Comparison of ENCODE assay signal across 9 cellular contexts in genomic region chr10:117543245-117543998, GRCh38. TPM values are rescaled to one million over a fixed set of nuclear protein-coding genes. Genes with fewer than 3 reads are reported as not detected.
A peak's percentile ranks its signal among the peaks of the same experiment; 100 is the strongest.
DNase-seq lines count a peak whose midpoint lies in the region; TF ChIP-seq lines count a peak whose summit lies in the region.
"Had no signal": no experiment of that assay in that cellular context is flagged by ENCODE, and none has a peak within 500 bp of the region (broad histone marks: within the 10 kb centered on the region; RNA-seq: fewer than 3 reads in every experiment).

No MANE protein-coding gene starts in this region.

- peak overlapping the region; percentile 86 to 99 (median 94) for H3K4me3 Mint-ChIP-seq in nephron

- H3K4me1 ChIP-seq in HUES64 (ENCODE audit: insufficient read depth, low read length), result peaks cover 24% of the 10 kb centered on the region

- POLR2A ChIA-PET in AG04449 (lab: Yijun Ruan, JAX), result interaction anchor here (0.7 to 1.7 kb wide), 2 partner anchors 81 to 101 kb away, joined by 3 to 4 read pairs; no protein-coding TSS in a partner anchor

- H3K4me3 ChIP-seq in AG04449 (ENCODE audit: low read depth, low read length) (peak overlapping the region; percentile 94), HUES64 (ENCODE audit: low read length) (peak overlapping the region; percentile 48)

- peaks cover 98% of the 10 kb centered on the region for H3K27me3 Mint-ChIP-seq in nephron (ENCODE audit: low read depth)

- peaks cover 100% of the 10 kb centered on the region for H3K27me3 ChIP-seq in HUES64 (ENCODE audit: insufficient read depth, low read length)

- H3K36me3 ChIP-seq in HUES64 (ENCODE audit: insufficient read depth, low read length), result no peaks in the 10 kb centered on the region

- no peaks in the 10 kb centered on the region for H3K9me3 ChIP-seq in HUES64 (ENCODE audit: insufficient read depth, low read depth, low read length)

- DNase-seq in AG04449 (ENCODE audit: low read depth, low spot score) (no peak), ecto neural progenitor cell (ENCODE audit: low spot score) (peak; percentile 85), amniotic stem cell (lab: John Stamatoyannopoulos, UW) (no peak), epidermal melanocyte (ENCODE audit: insufficient read length, low spot score) (no peak), NOMO-1 treated with DMSO at 0.1 percent for 48 hours (lab: John Stamatoyannopoulos, UW; ENCODE audit: unreplicated experiment) (no peak), SIG-M5 (lab: John Stamatoyannopoulos, UW) (no peak)
- DNase-seq: stimulated activated CD4-positive, alpha-beta T cell treated with anti-CD3 and anti-CD28 coated beads, Interleukin-4, amount 100 ng/mL, for 4 hours had no signal

- H3K9me3 Mint-ChIP-seq in nephron, result peaks cover 5% of the 10 kb centered on the region

- 0 out of 2 replicates have a peak overlapping the region, but pooled peaks have one; percentile 15 for H3K9ac ChIP-seq in HUES64 (ENCODE audit: low read depth, low read length)

- H3K4me1 Mint-ChIP-seq in nephron, result peaks cover 42% of the 10 kb centered on the region

- H3K27ac ChIP-seq in HUES64 (ENCODE audit: low read depth, low read length), result no peak overlapping the region

- peak; percentile 26 for TF ChIP-seq CTCF in AG04449 (IDR thresholded peaks at IDR 0.05; ENCODE audit: insufficient read depth, low read length, missing control alignments)
- peak in 1 of 3 experiments; percentile 14 for TF ChIP-seq CTCF in nephron (IDR thresholded peaks at IDR 0.05; ENCODE audit: unreplicated experiment in 3 of 3)

- peak overlapping the region; percentile 99 for H3K27ac Mint-ChIP-seq in nephron

- CTCF ChIA-PET in AG04449 (lab: Yijun Ruan, JAX), result interaction anchor here (1.1 to 2.1 kb wide), 3 partner anchors 10 to 699 kb away, joined by 3 to 4 read pairs (median 4); no protein-coding TSS in a partner anchor

- peaks cover 30% of the 10 kb centered on the region for H3K36me3 Mint-ChIP-seq in nephron (ENCODE audit: low read depth)

- under 1% methylated on average over 88 of the region's 88 CpGs for WGBS in HUES64

RNA-seq across cellular contexts. Expression of gene EMX2, which starts 0.9 kb away (rescaled TPM):
- 0.25 TPM for polyA plus RNA-seq in HUES64 (2013, experiment 1 of 2)
- 0.76 TPM for polyA plus RNA-seq in HUES64 (2013, experiment 2 of 2)
